ENCODE assay signal across 11 cellular contexts in the genomic region with DNA sequence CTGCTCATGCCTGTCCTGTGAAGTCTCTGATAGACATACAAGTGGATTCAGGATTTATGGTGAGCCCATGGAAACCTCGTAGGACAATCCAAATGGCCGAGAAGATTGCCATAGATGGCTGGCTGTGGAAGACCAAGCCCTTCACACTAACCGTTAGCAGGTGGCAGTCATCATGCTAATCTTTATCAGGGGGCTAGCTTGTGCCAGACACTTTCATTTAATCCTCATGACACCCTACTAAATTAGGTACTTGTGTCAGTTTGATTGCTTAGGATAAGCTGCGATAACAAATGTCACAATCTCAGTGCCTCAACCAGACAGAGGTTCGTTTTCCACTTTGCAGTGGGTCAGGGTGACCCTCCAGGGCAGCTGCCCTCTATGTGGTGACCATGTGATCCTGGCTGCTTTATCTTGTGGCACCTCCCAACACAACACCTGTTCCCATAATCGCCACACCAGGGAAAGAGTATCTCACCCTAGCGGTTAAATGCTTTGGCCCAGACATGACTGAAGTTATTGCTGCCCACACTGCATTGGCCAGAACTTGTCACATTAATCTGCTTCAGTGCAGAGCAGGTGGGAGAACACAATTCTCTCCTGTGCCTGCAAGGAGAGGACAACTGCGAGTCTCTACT.
DNase-seq lines count a peak whose midpoint lies in the region; ATAC-seq and TF ChIP-seq lines count a peak whose summit lies in the region.
"Had no signal": no experiment of that assay in that cellular context is flagged by ENCODE, and none has a peak within 500 bp of the region (broad histone marks: within the 10 kb centered on the region; RNA-seq: fewer than 3 reads in every experiment).

No MANE protein-coding gene starts in this region.

- H3K36me3 Mint-ChIP-seq in activated T-helper 1 cell treated with anti-CD3 and anti-CD28 coated beads, Interleukin-12 subunit alpha, Interleukin-12 subunit beta, Interleukin-2, Interleukin-4 antibody, amounts not matched to agents 30 ng/mL and 10 ng/mL and 1 ng/mL, durations not matched to agents 14 hours and 24 hours and 36 hours (ENCODE audit: low read depth), result no peaks in the 10 kb centered on the region
- H3K36me3 Mint-ChIP-seq: immature natural killer cell had no signal

- H3K4me1 ChIP-seq in neutrophil (ENCODE audit: control insufficient read depth in 1 of 2, insufficient read depth in 1 of 2, low read depth in 1 of 2, low read length in 1 of 2), result peaks cover 19 to 59% of the 10 kb centered on the region in 2 experiments

- H3K9me3 ChIP-seq in neutrophil, result no peaks in the 10 kb centered on the region

- TF ChIP-seq CTCF in neutrophil (IDR thresholded peaks at IDR 0.05), result peak; percentile 17

- H3K27ac ChIP-seq in neutrophil, result peak overlapping the region; percentile 88
- H3K27ac ChIP-seq: RWPE1 had no signal

- ATAC-seq in HG02970 (IDR thresholded peaks at IDR 0.05; ENCODE audit: low FRiP score, unreplicated experiment), result no peak

- H3K36me3 ChIP-seq in neutrophil, result no peaks in the 10 kb centered on the region

- intact Hi-C loops in activated T-helper 1 cell treated with anti-CD3 and anti-CD28 coated beads, Interleukin-12 subunit alpha, Interleukin-12 subunit beta, Interleukin-2, Interleukin-4 antibody, amounts not matched to agents 30 ng/mL and 10 ng/mL and 1 ng/mL, durations not matched to agents 14 hours and 24 hours and 36 hours (cut with micrococcal nuclease), result no loop called here

- H3K27ac Mint-ChIP-seq in activated T-helper 1 cell treated with anti-CD3 and anti-CD28 coated beads, Interleukin-12 subunit alpha, Interleukin-12 subunit beta, Interleukin-2, Interleukin-4 antibody, amounts not matched to agents 30 ng/mL and 10 ng/mL and 1 ng/mL, durations not matched to agents 14 hours and 24 hours and 36 hours, result no peak overlapping the region
- H3K27ac Mint-ChIP-seq: activated naive CD4-positive, alpha-beta T cell treated with anti-CD3 and anti-CD28 coated beads for 36 hours; immature natural killer cell had no signal

- H3K9me3 Mint-ChIP-seq in activated T-helper 1 cell treated with anti-CD3 and anti-CD28 coated beads, Interleukin-12 subunit alpha, Interleukin-12 subunit beta, Interleukin-2, Interleukin-4 antibody, amounts not matched to agents 30 ng/mL and 10 ng/mL and 1 ng/mL, durations not matched to agents 14 hours and 24 hours and 36 hours, result no peaks in the 10 kb centered on the region
- H3K9me3 Mint-ChIP-seq: activated naive CD4-positive, alpha-beta T cell treated with anti-CD3 and anti-CD28 coated beads for 36 hours; immature natural killer cell had no signal

- peak overlapping the region; percentile 66 to 77 for H3K4me3 ChIP-seq in neutrophil (ENCODE audit: low read depth in 1 of 2, low read length in 1 of 2)

- peaks cover 7% of the 10 kb centered on the region for H3K4me1 Mint-ChIP-seq in activated T-helper 1 cell treated with anti-CD3 and anti-CD28 coated beads, Interleukin-12 subunit alpha, Interleukin-12 subunit beta, Interleukin-2, Interleukin-4 antibody, amounts not matched to agents 30 ng/mL and 10 ng/mL and 1 ng/mL, durations not matched to agents 14 hours and 24 hours and 36 hours (ENCODE audit: low read depth)

- no peaks in the 10 kb centered on the region for H3K27me3 Mint-ChIP-seq in activated T-helper 1 cell treated with anti-CD3 and anti-CD28 coated beads, Interleukin-12 subunit alpha, Interleukin-12 subunit beta, Interleukin-2, Interleukin-4 antibody, amounts not matched to agents 30 ng/mL and 10 ng/mL and 1 ng/mL, durations not matched to agents 14 hours and 24 hours and 36 hours (ENCODE audit: insufficient read depth)

- no peaks in the 10 kb centered on the region for H3K27me3 ChIP-seq in neutrophil

- H3K4me3 Mint-ChIP-seq in activated T-helper 1 cell treated with anti-CD3 and anti-CD28 coated beads, Interleukin-12 subunit alpha, Interleukin-12 subunit beta, Interleukin-2, Interleukin-4 antibody, amounts not matched to agents 30 ng/mL and 10 ng/mL and 1 ng/mL, durations not matched to agents 14 hours and 24 hours and 36 hours, result no peak overlapping the region
- H3K4me3 Mint-ChIP-seq: activated naive CD4-positive, alpha-beta T cell treated with anti-CD3 and anti-CD28 coated beads for 36 hours; immature natural killer cell had no signal

- DNase-seq in NCI-H1694 treated with DMSO at 0.1 percent for 48 hours (lab: John Stamatoyannopoulos, UW) (peak; percentile 31), NCI-H1694 (lab: John Stamatoyannopoulos, UW) (no peak), NAMALWA (ENCODE audit: low spot score) (peak; percentile 51), cerebellar cortex (ENCODE audit: low spot score) (peak; percentile 41)
- no peak for DNase-seq in activated T-helper 1 cell treated with anti-CD3 and anti-CD28 coated beads, Interleukin-12 subunit alpha, Interleukin-12 subunit beta, Interleukin-2, Interleukin-4 antibody, amounts not matched to agents 30 ng/mL and 10 ng/mL and 1 ng/mL, durations not matched to agents 14 hours and 24 hours and 36 hours (ENCODE audit: low spot score)
- no peak for DNase-seq in activated naive CD4-positive, alpha-beta T cell treated with Interleukin-2 at 50 U/mL for 16 hours
- DNase-seq: activated naive CD4-positive, alpha-beta T cell treated with anti-CD3 and anti-CD28 coated beads for 36 hours; immature natural killer cell had no signal

Comparison
In these comparisons a context has a peak if more than half of its experiments do, and no peak if none do; other contexts are left out.
1. DNase-seq: peak in NCI-H1694 treated with DMSO at 0.1 percent for 48 hours (single experiment), NAMALWA (single experiment) and cerebellar cortex (single experiment); none in NCI-H1694 (single experiment), activated T-helper 1 cell treated with anti-CD3 and anti-CD28 coated beads, Interleukin-12 subunit alpha, Interleukin-12 subunit beta, Interleukin-2, Interleukin-4 antibody, amounts not matched to agents 30 ng/mL and 10 ng/mL and 1 ng/mL, durations not matched to agents 14 hours and 24 hours and 36 hours (single experiment) and activated naive CD4-positive, alpha-beta T cell treated with Interleukin-2 at 50 U/mL for 16 hours (single experiment).